8 cellular contexts compared by ENCODE assay signal in the genomic region with DNA sequence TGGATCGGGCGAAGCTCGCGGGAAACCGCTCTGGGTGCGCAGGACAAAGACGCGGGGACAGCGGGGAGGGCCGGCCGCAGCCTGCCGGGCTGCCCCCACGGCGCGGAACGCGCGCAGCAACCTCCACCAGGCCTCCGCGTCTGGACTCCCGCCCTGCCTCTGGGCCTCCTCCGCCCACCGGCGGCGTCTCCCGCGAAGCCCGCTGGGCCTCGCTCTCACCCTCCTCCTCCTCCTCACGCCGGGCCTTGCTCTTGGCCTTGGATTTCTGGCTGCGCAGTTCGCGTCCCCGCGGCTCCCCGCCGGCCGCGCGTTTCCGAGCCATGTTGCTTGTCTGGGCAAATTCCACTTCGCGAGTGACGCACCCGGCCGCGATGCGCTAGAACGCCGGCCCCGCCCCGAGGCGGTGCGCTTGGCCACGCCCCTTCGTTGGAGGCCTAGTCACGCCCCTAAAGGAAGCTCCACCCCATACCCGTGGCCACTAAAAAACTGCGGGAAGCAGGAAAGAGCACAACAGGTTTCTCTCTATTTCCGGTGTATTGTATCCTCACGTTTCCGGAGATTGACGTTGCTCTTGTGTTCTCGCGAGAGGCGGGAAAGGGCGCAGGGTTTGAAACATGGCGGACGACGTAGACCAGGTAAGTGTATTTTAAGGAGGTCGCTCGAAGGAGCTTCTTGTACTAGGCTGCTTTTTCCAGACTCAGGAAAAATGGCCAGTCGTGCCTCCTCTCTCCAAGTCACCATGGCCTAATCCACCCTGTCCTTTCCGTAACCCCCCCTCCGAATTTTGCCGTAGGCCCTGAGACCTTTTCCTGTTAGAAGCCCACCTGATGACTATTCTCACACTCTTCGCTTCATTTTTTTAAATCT. TPM values are rescaled to one million over a fixed set of nuclear protein-coding genes. Genes with fewer than 3 reads are reported as not detected.
A peak's percentile ranks its signal among the peaks of the same experiment; 100 is the strongest.
DNase-seq lines count a peak whose midpoint lies in the region; ATAC-seq, FAIRE-seq and TF ChIP-seq lines count a peak whose summit lies in the region.

LSM3 (plus strand) TSS at position 571 of the 867 bp plus-strand sequence; CDS start at position 615, 44 bp downstream.
XPC (minus strand) TSS at position 355 of the 867 bp plus-strand sequence; CDS start at position 322, 33 bp downstream.

- DNase-seq in GM12892 (ENCODE audit: insufficient read length) (peak; percentile 75), NCI-H146 (lab: John Stamatoyannopoulos, UW) (peak; percentile 94), T-helper 1 cell (peak; percentile 94 to 97 (median 96)), adrenal gland (peak; percentile 95 to 99 (median 98)), cardiac septum (ENCODE audit: low spot score) (peak; percentile 99), trophoblast cell (peak; percentile 97 to 100), transverse colon (peak; percentile 98)

- H3K4me1 ChIP-seq in adrenal gland (replicated peaks in 1 of 2) (peaks cover 25 to 44% of the 10 kb centered on the region in 2 donors), trophoblast cell (ENCODE audit: control insufficient read depth in 1 of 2, insufficient read depth in 2 of 2, low read length in 2 of 2) (peaks cover 2 to 7% of the 10 kb centered on the region in 2 experiments), transverse colon (peaks cover 11 to 39% (median 24%) of the 10 kb centered on the region in 4 donors)

- WGBS in adrenal gland, 4 donors = 0 to 1% (median 0%) methylated on average over 11 to 78 of the region's 78 CpGs
- WGBS in trophoblast cell (ENCODE audit: extremely low coverage, insufficient coverage, insufficient read length) = no CpG with 5 or more reads among the region's 78 CpGs
- 0 to 1% methylated on average over 23 to 57 of the region's 78 CpGs for WGBS in transverse colon (ENCODE audit: low coverage in 1 of 2), 2 donors

- peak within 1 kb of the TSS; percentile 99 for H3K14ac ChIP-seq in trophoblast cell (ENCODE audit: low read length)

- H4K12ac ChIP-seq in trophoblast cell (ENCODE audit: low read depth, low read length) = peak within 1 kb of the TSS; percentile 95

- peaks cover 13% of the 10 kb centered on the region for H3K79me2 ChIP-seq in trophoblast cell (ENCODE audit: control insufficient read depth, insufficient read depth, low read length, poor library complexity)

- H4K91ac ChIP-seq in trophoblast cell (ENCODE audit: low read depth, low read length) = peak within 1 kb of the TSS; percentile 98

- in situ Hi-C loops in transverse colon (cut with MboI; ENCODE audit: low pct_ligation_motif_present in 1 of 4, low pct_unique_long_range_greater_than_20kb in 1 of 4, low sequenced_read_pairs in 3 of 4) = loop anchor here in 1 of 4 donors (10.0 to 25.0 kb wide), 2 partner anchors 54 to 484 kb away; partner anchors contain the start of genes CCDC174, CHCHD4 and TMEM43

- no peaks in the 10 kb centered on the region for H3K9me3 ChIP-seq in adrenal gland (replicated peaks in 1 of 3)
- no peaks in the 10 kb centered on the region for H3K9me3 ChIP-seq in trophoblast cell (ENCODE audit: insufficient read depth, low read depth, low read length)
- H3K9me3 ChIP-seq in transverse colon = no peaks in the 10 kb centered on the region

- peak within 1 kb of the TSS; percentile 99 for H2BK120ac ChIP-seq in trophoblast cell (ENCODE audit: insufficient read depth, low read length, poor library complexity)

- no peak within 1 kb of the TSS for H3K23ac ChIP-seq in trophoblast cell (ENCODE audit: low read length)

- H3K4ac ChIP-seq in trophoblast cell (ENCODE audit: low read depth, low read length) = peak within 1 kb of the TSS; percentile 98

- H2AFZ ChIP-seq in trophoblast cell (ENCODE audit: insufficient read depth, low read length, poor library complexity) = peak within 1 kb of the TSS; percentile 96

- H2BK5ac ChIP-seq in trophoblast cell (ENCODE audit: low read depth, low read length, poor library complexity) = peak within 1 kb of the TSS; percentile 99

- peaks cover 0 to 13% of the 10 kb centered on the region in 2 donors for H3K36me3 ChIP-seq in adrenal gland (replicated peaks in 1 of 2)
- H3K36me3 ChIP-seq in trophoblast cell (ENCODE audit: control insufficient read depth in 1 of 2, insufficient read depth in 2 of 2, low read length in 2 of 2) = peaks cover 2 to 3% of the 10 kb centered on the region in 2 experiments
- peaks cover 0 to 15% (median 0%) of the 10 kb centered on the region in 4 donors for H3K36me3 ChIP-seq in transverse colon

- TF ChIP-seq CTCF in adrenal gland (IDR thresholded peaks at IDR 0.05) (peak in 1 of 6 experiments; percentile 11), transverse colon (IDR thresholded peaks at IDR 0.05) (peak in 2 of 5 experiments; percentile 16 to 26)

- FAIRE-seq in GM12892 (lab: Jason Lieb, UNC) = peak; percentile 99

- intact Hi-C loops in adrenal gland (cut with DNase I) (loop anchor here in 1 of 2 donors (10.0 kb wide), 1 partner anchor 54 kb away; the partner anchor contains the start of genes CHCHD4 and TMEM43), cardiac septum (cut with DNase I) (loop anchor here (1.0 to 5.0 kb wide), 3 partner anchors 34 to 474 kb away; partner anchors contain the start of genes CCDC174 and TMEM43), transverse colon (cut with DNase I; ENCODE audit: low total_unique reads) (no loop called here)

- peak; percentile 91 for ATAC-seq in HG02852 (IDR thresholded peaks at IDR 0.05; ENCODE audit: unreplicated experiment)

- peak within 1 kb of the TSS; percentile 83 for H2AK5ac ChIP-seq in trophoblast cell (ENCODE audit: low read length)

- peak within 1 kb of the TSS; percentile 79 for H3K4me2 ChIP-seq in trophoblast cell (ENCODE audit: low read length)

- H3K79me1 ChIP-seq in trophoblast cell (ENCODE audit: low read length) = peaks cover 10% of the 10 kb centered on the region

- H3K18ac ChIP-seq in trophoblast cell (ENCODE audit: low read length) = peak within 1 kb of the TSS; percentile 100

- H3K27ac ChIP-seq in adrenal gland (peak within 1 kb of the TSS; percentile 90 to 97 (median 96)), trophoblast cell (ENCODE audit: low read depth, low read length) (peak within 1 kb of the TSS; percentile 93), transverse colon (peak within 1 kb of the TSS; percentile 96 to 99 (median 98))

- TF ChIP-seq EP300 in transverse colon (IDR thresholded peaks at IDR 0.05; ENCODE audit: low read depth) = no peak

- peak within 1 kb of the TSS; percentile 97 for H4K8ac ChIP-seq in trophoblast cell (ENCODE audit: low read depth, low read length)

- H2BK12ac ChIP-seq in trophoblast cell (ENCODE audit: low read length) = peak within 1 kb of the TSS; percentile 71

- H3K9ac ChIP-seq in trophoblast cell (ENCODE audit: low read length) = peak within 1 kb of the TSS; percentile 100

- H3K27me3 ChIP-seq in adrenal gland (no peaks in the 10 kb centered on the region), trophoblast cell (ENCODE audit: insufficient read depth, low read length) (no peaks in the 10 kb centered on the region), transverse colon (no peaks in the 10 kb centered on the region)

- TF ChIP-seq POLR2A in GM12892 (IDR thresholded peaks at IDR 0.05; ENCODE audit: low read depth, low read length) (peak; percentile 96), adrenal gland (IDR thresholded peaks at IDR 0.05) (peak; percentile 88 to 93), transverse colon (IDR thresholded peaks at IDR 0.05) (peak; percentile 98)

- H3K4me3 ChIP-seq in adrenal gland (peak within 1 kb of the TSS; percentile 57 to 96 (median 79)), trophoblast cell (ENCODE audit: low read depth, low read length) (peak within 1 kb of the TSS; percentile 97), transverse colon (peak within 1 kb of the TSS; percentile 80 to 97 (median 89))

RNA-seq across cellular contexts. Expression of gene LSM3, which starts in this region (rescaled TPM):
- 24.0 TPM for polyA plus RNA-seq in GM12892 (2012; ENCODE audit: missing spikeins)
- total RNA-seq in adrenal gland = 10 to 100 TPM in 3 of 8 donors, 1 to 10 TPM in 5; 5.8 to 13.8 (median 9.5) TPM
- 10 to 100 TPM in 1 of 3 donors, 1 to 10 TPM in 2; 4.1 to 25.8 (median 6.1) TPM for polyA plus RNA-seq in adrenal gland
- 13.2 TPM for total RNA-seq in cardiac septum
- 30.7 and 31.4 TPM in 2 replicates for polyA plus RNA-seq in trophoblast cell (2013)
- 1 to 10 TPM; 5.6 to 9.6 (median 8.0) TPM for total RNA-seq in transverse colon

RNA-seq across cellular contexts. Expression of gene XPC, which starts in this region (rescaled TPM):
- polyA plus RNA-seq in GM12892 (2012; ENCODE audit: missing spikeins) = 29.7 TPM
- total RNA-seq in adrenal gland (10 to 100 TPM; 15.6 to 66.5 (median 34.7) TPM), cardiac septum (16.7 TPM), transverse colon (100 to 1,000 TPM in 1 of 4 donors, 10 to 100 TPM in 3; 30.7 to 287 (median 46.6) TPM)
- 10 to 100 TPM; 20.4 to 30.7 (median 21.2) TPM for polyA plus RNA-seq in adrenal gland
- polyA plus RNA-seq in trophoblast cell (2013) = 26.3 and 26.6 TPM in 2 replicates

Comparison
In these comparisons a context has a peak if more than half of its experiments do, and no peak if none do; other contexts are left out.
1. Peak in every context shown above with its lines: DNase-seq, ATAC-seq, H3K4me3 ChIP-seq and H3K27ac ChIP-seq.